Comparison of ENCODE assay signal across 7 cellular contexts in genomic region chr18:36830141-36830495, GRCh38. TPM values are rescaled to one million over a fixed set of nuclear protein-coding genes. Genes with fewer than 3 reads are reported as not detected.
DNase-seq lines count a peak whose midpoint lies in the region; ATAC-seq, FAIRE-seq and TF ChIP-seq lines count a peak whose summit lies in the region.

No MANE protein-coding gene starts in this region.

- no peak overlapping the region for H3K18ac ChIP-seq in H1 (ENCODE audit: extremely low read depth, low read length)

- no peak overlapping the region for H3K23ac ChIP-seq in H1 (ENCODE audit: insufficient read length)

- no peak overlapping the region for H3K27ac ChIP-seq in H1 (ENCODE audit: low read depth, low read length)
- H3K27ac ChIP-seq in rectal smooth muscle tissue (ENCODE audit: low read depth, low read length): no peak overlapping the region

- TF ChIP-seq RAD21 in H1 (IDR thresholded peaks at IDR 0.05 in 1 of 2, conservative IDR thresholded peaks at IDR 0.05 in 1 of 2; ENCODE audit: low read depth in 2 of 2, low read length in 2 of 2): no peak

- H3K27me3 ChIP-seq in H1 (replicated peaks in 1 of 4; ENCODE audit: control insufficient read depth in 3 of 4, extremely low read depth in 1 of 4, insufficient read depth in 3 of 4, low read length in 3 of 4) (no peaks in the 10 kb centered on the region), rectal smooth muscle tissue (ENCODE audit: control insufficient read depth, insufficient read depth, low read length) (no peaks in the 10 kb centered on the region)

- H2BK20ac ChIP-seq in H1 (ENCODE audit: low read length): no peak overlapping the region

- TF ChIP-seq POLR2A in H1 (IDR thresholded peaks at IDR 0.05; ENCODE audit: control extremely low read depth in 1 of 2, low read depth in 2 of 2, low read length in 2 of 2): no peak

- H2BK120ac ChIP-seq in H1 (replicated peaks; ENCODE audit: low read depth, low read length): no peak overlapping the region

- WGBS in H1 (ENCODE audit: extremely low coverage in 1 of 2, insufficient coverage in 1 of 2, insufficient read length in 1 of 2, insufficient replicate concordance in 2 of 2, low coverage in 1 of 2, low lambda C conversion rate in 2 of 2, missing lambda C conversion rate in 1 of 2), 2 experiments: 83% methylated on average over 1 of the region's 1 CpG; no CpG with 5 or more reads in 1 of the 2 experiments

- no peak overlapping the region for H4K5ac ChIP-seq in H1 (ENCODE audit: insufficient read length, low read depth, low read length)

- no peak for TF ChIP-seq EP300 in H1 (IDR thresholded peaks at IDR 0.05; ENCODE audit: borderline replicate concordance in 1 of 2, low read depth in 2 of 2, low read length in 2 of 2)

- DNase-seq in GM12864 (ENCODE audit: low read depth) (no peak), NCI-H774 (lab: John Stamatoyannopoulos, UW) (peak; percentile 22), H1 (ENCODE audit: low read depth in 1 of 2, low spot score in 2 of 2) (no peak)
- DNase-seq in effector CD8-positive, alpha-beta T cell (lab: John Stamatoyannopoulos, UW): no peak

- H3K79me1 ChIP-seq in H1 (ENCODE audit: low read depth, low read length): no peaks in the 10 kb centered on the region; the same call in 1 of the 2 replicates

- H3K14ac ChIP-seq in H1 (ENCODE audit: insufficient read length): no peak overlapping the region

- no peaks in the 10 kb centered on the region for H3K36me3 ChIP-seq in H1 (ENCODE audit: control insufficient read depth in 2 of 4, insufficient read depth in 4 of 4, low read length in 3 of 4)
- H3K36me3 ChIP-seq in rectal smooth muscle tissue (ENCODE audit: control insufficient read depth, insufficient read depth, low read length): no peaks in the 10 kb centered on the region

- peaks cover 7% of the 10 kb centered on the region for H3K23me2 ChIP-seq in H1 (ENCODE audit: low read depth, low read length)

- peak overlapping the region; percentile 99; the same call in 1 of the 2 replicates for H3K4me3 ChIP-seq in GM12864 (ENCODE audit: low read depth, low read length)
- H3K4me3 ChIP-seq in H1 (ENCODE audit: extremely low read depth in 1 of 4, insufficient read depth in 2 of 4, low read depth in 3 of 4, low read length in 4 of 4): peak overlapping the region in 2 of 4 experiments; percentile 92 to 98; a peak in 3 of 8 replicates
- peak overlapping the region; percentile 100 for H3K4me3 ChIP-seq in rectal smooth muscle tissue (ENCODE audit: low read length)

- peaks cover 0 to 5% (median 2%) of the 10 kb centered on the region in 4 experiments; a peak in 1 of 7 replicates for H3K4me1 ChIP-seq in H1 (replicated peaks in 1 of 4; ENCODE audit: control insufficient read depth in 3 of 4, insufficient read depth in 4 of 4, low read length in 3 of 4)
- peaks cover 8% of the 10 kb centered on the region for H3K4me1 ChIP-seq in rectal smooth muscle tissue (ENCODE audit: control insufficient read depth, insufficient read depth, low read length)

- H4K8ac ChIP-seq in H1 (ENCODE audit: extremely low read depth, insufficient read depth, low read length): no peak overlapping the region

- H2BK5ac ChIP-seq in H1 (ENCODE audit: low read depth, low read length): no peak overlapping the region

- H3K4me2 ChIP-seq in H1 (ENCODE audit: insufficient read depth in 1 of 2, low read depth in 2 of 2, low read length in 2 of 2): peak overlapping the region; percentile 71 to 95

- no peak overlapping the region for H2BK15ac ChIP-seq in H1 (ENCODE audit: low read length)

- TF ChIP-seq CTCF in GM12864 (IDR thresholded peaks at IDR 0.05; ENCODE audit: low read depth, low read length, missing control alignments) (no peak), H1 (IDR thresholded peaks at IDR 0.05; ENCODE audit: control extremely low read depth in 1 of 3, insufficient read depth in 1 of 3, low read depth in 1 of 3, low read length in 3 of 3) (no peak)

- H3K56ac ChIP-seq in H1 (replicated peaks; ENCODE audit: insufficient read length, low read depth, low read length): no peak overlapping the region

- no peak overlapping the region for H2AK5ac ChIP-seq in H1 (ENCODE audit: low read depth, low read length)

- FAIRE-seq in H1 (lab: Jason Lieb, UNC): no peak

- CTCF ChIA-PET in H1 (lab: Charles Lee; ENCODE audit: partially characterized antibody): interaction anchor here (1.1 to 2.6 kb wide), 6 partner anchors 9 to 77 kb away, joined by 3 to 14 read pairs (median 4); no protein-coding TSS in a partner anchor

- no peaks in the 10 kb centered on the region for H3K9me3 ChIP-seq in H1 (ENCODE audit: insufficient read depth in 2 of 2, low read depth in 1 of 2, low read length in 1 of 2)

- no peak overlapping the region for H3K4ac ChIP-seq in H1 (replicated peaks; ENCODE audit: insufficient read length, low read depth, low read length)

- no peaks in the 10 kb centered on the region for H4K20me1 ChIP-seq in H1 (replicated peaks in 1 of 2; ENCODE audit: control insufficient read depth in 1 of 2, insufficient read depth in 2 of 2, low read length in 2 of 2)

- no peak overlapping the region for H4K91ac ChIP-seq in H1 (replicated peaks; ENCODE audit: insufficient read length, low read length)

- H2AFZ ChIP-seq in H1 (ENCODE audit: low read length): peak overlapping the region; percentile 88; the same call in 1 of the 2 replicates

- H3K79me2 ChIP-seq in H1 (ENCODE audit: control insufficient read depth in 1 of 2, insufficient read depth in 2 of 2, low read length in 2 of 2): peaks cover 0 to 12% of the 10 kb centered on the region in 2 experiments; a peak in 3 of 4 replicates

- POLR2A ChIA-PET in H1 (lab: Charles Lee; ENCODE audit: partially characterized antibody): interaction anchor here (0.6 kb wide), 1 partner anchor 15 kb away, joined by 3 read pairs; no protein-coding TSS in a partner anchor

- 0 out of 2 replicates have a peak overlapping the region, but pooled peaks have one; percentile 2 for H2BK12ac ChIP-seq in H1 (ENCODE audit: low read depth, low read length)

- H3K9ac ChIP-seq in H1 (replicated peaks in 1 of 4; ENCODE audit: extremely low read depth in 1 of 4, low read depth in 3 of 4, low read length in 3 of 4): no peak overlapping the region
- H3K9ac ChIP-seq in rectal smooth muscle tissue (ENCODE audit: low read length): no peak overlapping the region

- ATAC-seq in GM18520 (IDR thresholded peaks at IDR 0.05; ENCODE audit: unreplicated experiment): no peak
- no peak for ATAC-seq in GM18867 (IDR thresholded peaks at IDR 0.05; ENCODE audit: unreplicated experiment)

TF ChIP-seq in H1, 55 proteins besides CTCF, POLR2A, EP300 and RAD21:
- TF ChIP-seq PHF8 (conservative IDR thresholded peaks at IDR 0.05; ENCODE audit: low read depth, low read length) (no peak), SAP30 (IDR thresholded peaks at IDR 0.05; ENCODE audit: insufficient read depth, insufficient replicate concordance, low read length) (no peak), ASH2L (IDR thresholded peaks at IDR 0.05; ENCODE audit: low read length) (no peak)

RNA-seq across cellular contexts. Expression of gene KIAA1328, which starts 1.2 kb away (rescaled TPM):
- 4.4 and 5.7 TPM in 2 replicates for total RNA-seq in H1 (2021; fragmentation: NEBNext Ultra II Directional; extraction: Animal tissue kit (Norgen Biotek cat#: 25700))
- polyA plus RNA-seq in H1 (2011; rRNA removed): 2.0 and 2.6 TPM in 2 replicates
- polyA plus RNA-seq in H1 (2011; cell fraction: cytosol; rRNA removed): 3.2 TPM
- polyA plus RNA-seq in H1 (2011; cell fraction: nucleus; rRNA removed): 7.2 TPM
- 2.4 to 3.6 TPM (median 2.9 TPM) in 4 replicates for polyA plus RNA-seq in H1 (2012, experiment 1 of 2)
- polyA plus RNA-seq in H1 (2012, experiment 2 of 2): 0.31 TPM
- polyA plus RNA-seq in H1 (2013, experiment 1 of 2): 3.5 TPM
- 3.4 TPM for polyA plus RNA-seq in H1 (2013, experiment 2 of 2)
- 11.3 and 16.7 TPM in 2 replicates for polyA minus RNA-seq in H1 (2011; rRNA and poly(A)+ RNA removed)
- 5.0 TPM for polyA minus RNA-seq in H1 (2011; cell fraction: cytosol; rRNA and poly(A)+ RNA removed)
- polyA minus RNA-seq in H1 (2011; cell fraction: nucleus; rRNA and poly(A)+ RNA removed): 32.6 TPM

RNA-seq across cellular contexts. Expression of gene TPGS2, which starts 1.3 kb away (rescaled TPM):
- total RNA-seq in H1 (2021; fragmentation: NEBNext Ultra II Directional; extraction: Animal tissue kit (Norgen Biotek cat#: 25700)): 135 and 151 TPM in 2 replicates
- polyA plus RNA-seq in H1 (2011; rRNA removed): 206 and 273 TPM in 2 replicates
- polyA plus RNA-seq in H1 (2011; cell fraction: cytosol; rRNA removed): 227 TPM
- 153 TPM for polyA plus RNA-seq in H1 (2011; cell fraction: nucleus; rRNA removed)
- 161 to 177 TPM (median 174 TPM) in 4 replicates for polyA plus RNA-seq in H1 (2012, experiment 1 of 2)
- polyA plus RNA-seq in H1 (2012, experiment 2 of 2): 149 TPM
- 128 TPM for polyA plus RNA-seq in H1 (2013, experiment 1 of 2)
- 131 TPM for polyA plus RNA-seq in H1 (2013, experiment 2 of 2)
- 328 and 413 TPM in 2 replicates for polyA minus RNA-seq in H1 (2011; rRNA and poly(A)+ RNA removed)
- 126 TPM for polyA minus RNA-seq in H1 (2011; cell fraction: cytosol; rRNA and poly(A)+ RNA removed)
- polyA minus RNA-seq in H1 (2011; cell fraction: nucleus; rRNA and poly(A)+ RNA removed): 119 TPM
